Comparison of ENCODE assay signal across 24 cellular contexts in genomic region chr2:146992466-146992865, GRCh38.
"Had no signal": no experiment of that assay in that cellular context is flagged by ENCODE, and none has a peak within 500 bp of the region (broad histone marks: within the 10 kb centered on the region; RNA-seq: fewer than 3 reads in every experiment).

No MANE protein-coding gene starts in this region.

- H3K4me3 ChIP-seq: adrenal gland, PC-9 had no signal

- H3K4me3 Mint-ChIP-seq: activated CD8-positive, alpha-beta T cell treated with anti-CD3 and anti-CD28 coated beads, Interleukin-2, amount 10 ng/mL, durations not matched to agents 7 days and 5 days; activated naive CD8-positive, alpha-beta T cell treated with anti-CD3 and anti-CD28 coated beads, Interleukin-2, amount 10 ng/mL, durations not matched to agents 7 days and 5 days; T-helper 17 cell; WTC11 had no signal

- H3K27me3 Mint-ChIP-seq: activated naive CD8-positive, alpha-beta T cell treated with anti-CD3 and anti-CD28 coated beads, Interleukin-2, amount 10 ng/mL, durations not matched to agents 7 days and 5 days had no signal

- H3K9me3 Mint-ChIP-seq: activated naive CD8-positive, alpha-beta T cell treated with anti-CD3 and anti-CD28 coated beads, Interleukin-2, amount 10 ng/mL, durations not matched to agents 7 days and 5 days had no signal

- H3K4me2 ChIP-seq: PC-9 had no signal

- DNase-seq: activated CD4-positive, alpha-beta T cell treated with anti-CD3 and anti-CD28 coated beads for 48 hours; activated CD4-positive, alpha-beta T cell treated with anti-CD3 and anti-CD28 coated beads, Interleukin-2, amount 50 U/mL, for 4 hours; activated CD4-positive, CD25-positive, alpha-beta regulatory T cell treated with anti-CD3 and anti-CD28 coated beads, Interleukin-2, amount 50 U/mL, for 72 hours; activated CD8-positive, alpha-beta memory T cell treated with anti-CD3 and anti-CD28 coated beads, Interleukin-2, amount 50 U/mL, for 48 hours; activated CD8-positive, alpha-beta T cell treated with anti-CD3 and anti-CD28 coated beads, Interleukin-2, amount 10 ng/mL, durations not matched to agents 7 days and 5 days; activated naive CD4-positive, alpha-beta T cell treated with anti-CD3 and anti-CD28 coated beads, Interleukin-2, amount 50 U/mL, for 16 hours; activated naive CD8-positive, alpha-beta T cell treated with anti-CD3 and anti-CD28 coated beads, Interleukin-2, amount 10 ng/mL, durations not matched to agents 7 days and 5 days; activated T-cell treated with anti-CD3 and anti-CD28 coated beads, Interleukin-2, amount 50 U/mL, for 1 hour; adrenal gland; anterior cingulate cortex; caudate nucleus; KG1; NCI-H1092; NCI-H1417; NCI-H1930; NCI-H2171; NCI-H2227 treated with DMSO at 0.1 percent for 48 hours; NCI-H526; NCI-H774; PC-9; SIG-M5; T-helper 17 cell; T-helper 9 cell had no signal

- H3K4me1 Mint-ChIP-seq: activated naive CD8-positive, alpha-beta T cell treated with anti-CD3 and anti-CD28 coated beads, Interleukin-2, amount 10 ng/mL, durations not matched to agents 7 days and 5 days; T-helper 17 cell had no signal

- H3K36me3 Mint-ChIP-seq: activated naive CD8-positive, alpha-beta T cell treated with anti-CD3 and anti-CD28 coated beads, Interleukin-2, amount 10 ng/mL, durations not matched to agents 7 days and 5 days; WTC11 had no signal

- ATAC-seq: activated CD8-positive, alpha-beta T cell treated with anti-CD3 and anti-CD28 coated beads, Interleukin-2, amount 10 ng/mL, durations not matched to agents 7 days and 5 days; T-helper 17 cell; WTC11 had no signal

- H3K9me3 ChIP-seq: adrenal gland had no signal

- H3K36me3 ChIP-seq: adrenal gland had no signal

- H3K4me1 ChIP-seq: adrenal gland had no signal

- H2AFZ ChIP-seq: PC-9 had no signal

- H3K27ac Mint-ChIP-seq: activated CD8-positive, alpha-beta T cell treated with anti-CD3 and anti-CD28 coated beads, Interleukin-2, amount 10 ng/mL, durations not matched to agents 7 days and 5 days; activated naive CD8-positive, alpha-beta T cell treated with anti-CD3 and anti-CD28 coated beads, Interleukin-2, amount 10 ng/mL, durations not matched to agents 7 days and 5 days; T-helper 17 cell; WTC11 had no signal

- H3K27me3 ChIP-seq: adrenal gland had no signal

- H3K27ac ChIP-seq: adrenal gland, PC-9 had no signal
